ENCODE assay signal across 3 cellular contexts in genomic region chr1:169601096-169601881, GRCh38.
TF ChIP-seq lines count a peak whose summit lies in the region.

No MANE protein-coding gene starts in this region.

TF ChIP-seq in A549, 52 proteins besides CTCF, POLR2A, EP300 and RAD21:
- TF ChIP-seq KDM1A (IDR thresholded peaks at IDR 0.05; ENCODE audit: low read depth) (no peak), PBX3 (IDR thresholded peaks at IDR 0.05) (no peak), RARB (CRISPR knock-in tag; IDR thresholded peaks at IDR 0.05) (no peak), ZSCAN20 (CRISPR knock-in tag; IDR thresholded peaks at IDR 0.05) (no peak), MYC (IDR thresholded peaks at IDR 0.05; ENCODE audit: borderline replicate concordance, low read length) (no peak), EHF (CRISPR knock-in tag; IDR thresholded peaks at IDR 0.05) (no peak), HOXA7 (CRISPR knock-in tag; IDR thresholded peaks at IDR 0.05) (no peak), SMC3 (IDR thresholded peaks at IDR 0.05) (peak; percentile 61)
TF ChIP-seq in A549: peak in this region for 1.

TF ChIP-seq in GM12878, 131 proteins besides CTCF, POLR2A, EP300 and RAD21:
- TF ChIP-seq CREM (IDR thresholded peaks at IDR 0.05; ENCODE audit: low read depth) = no peak
- TF ChIP-seq NRF1 (conservative IDR thresholded peaks at IDR 0.05; ENCODE audit: low read depth, low read length) = no peak
- no peak for TF ChIP-seq IKZF2 (IDR thresholded peaks at IDR 0.05)
- TF ChIP-seq BRCA1 (IDR thresholded peaks at IDR 0.05; ENCODE audit: low read depth, low read length) = no peak
- TF ChIP-seq SMARCA5 (IDR thresholded peaks at IDR 0.05) = no peak
- TF ChIP-seq TARDBP (IDR thresholded peaks at IDR 0.05; ENCODE audit: borderline replicate concordance) = no peak
- TF ChIP-seq RELB (IDR thresholded peaks at IDR 0.05; ENCODE audit: low read depth) = 0 out of 2 replicates have a peak, but pooled peaks have one; percentile 19
- no peak for TF ChIP-seq CBX5 (IDR thresholded peaks at IDR 0.05; ENCODE audit: low read depth)
- no peak for TF ChIP-seq NR2F1 (conservative IDR thresholded peaks at IDR 0.05)
- no peak for TF ChIP-seq CEBPB (IDR thresholded peaks at IDR 0.05; ENCODE audit: borderline replicate concordance in 1 of 2, low read depth in 2 of 2, low read length in 2 of 2)
- 0 out of 2 replicates have a peak, but pooled peaks have one; percentile 39 for TF ChIP-seq FOXM1 (IDR thresholded peaks at IDR 0.05; ENCODE audit: low read depth, low read length)
- no peak for TF ChIP-seq CHD2 (IDR thresholded peaks at IDR 0.05; ENCODE audit: borderline replicate concordance, low read depth, low read length)
- TF ChIP-seq ZNF24 (IDR thresholded peaks at IDR 0.05) = peak; percentile 93
- TF ChIP-seq SMC3 (IDR thresholded peaks at IDR 0.05; ENCODE audit: borderline replicate concordance, low read length) = peak; percentile 85; the same call in 1 of the 2 replicates
- TF ChIP-seq SMAD1 (IDR thresholded peaks at IDR 0.05; ENCODE audit: low read depth, partially characterized antibody) = no peak
- no peak for TF ChIP-seq HDAC6 (IDR thresholded peaks at IDR 0.05; ENCODE audit: unreplicated experiment)
- no peak for TF ChIP-seq IRF5 (IDR thresholded peaks at IDR 0.05; ENCODE audit: borderline replicate concordance)
- TF ChIP-seq PBX3 (IDR thresholded peaks at IDR 0.05; ENCODE audit: insufficient replicate concordance, low read depth, low read length) = no peak
- peak; percentile 13; the same call in 1 of the 2 replicates for TF ChIP-seq ATF3 (IDR thresholded peaks at IDR 0.05; ENCODE audit: borderline replicate concordance, extremely low read depth, low read depth, low read length)
- TF ChIP-seq YBX1 (IDR thresholded peaks at IDR 0.05) = no peak
- no peak for TF ChIP-seq PRDM15 (CRISPR knock-in tag; IDR thresholded peaks at IDR 0.05)
- TF ChIP-seq NFYA (IDR thresholded peaks at IDR 0.05; ENCODE audit: borderline replicate concordance, low read depth, low read length) = no peak
- no peak for TF ChIP-seq HDAC2 (IDR thresholded peaks at IDR 0.05)
- TF ChIP-seq TBL1XR1 (IDR thresholded peaks at IDR 0.05; ENCODE audit: low read depth, low read length) = no peak
- no peak for TF ChIP-seq RFX5 (IDR thresholded peaks at IDR 0.05; ENCODE audit: low read depth, low read length)

TF ChIP-seq in liver, 16 proteins besides CTCF, POLR2A, EP300 and RAD21:
- no peak for TF ChIP-seq ATF3 (IDR thresholded peaks at IDR 0.05)
- no peak for TF ChIP-seq JUND (IDR thresholded peaks at IDR 0.05)
- TF ChIP-seq TAF1 (conservative IDR thresholded peaks at IDR 0.05) = no peak
- no peak for TF ChIP-seq FOXA1 (IDR thresholded peaks at IDR 0.05)
- TF ChIP-seq ZBTB33 (IDR thresholded peaks at IDR 0.05) = no peak
- TF ChIP-seq MAX (IDR thresholded peaks at IDR 0.05) = no peak
- no peak for TF ChIP-seq SP1 (IDR thresholded peaks at IDR 0.05)
- TF ChIP-seq RXRA (IDR thresholded peaks at IDR 0.05) = no peak
- TF ChIP-seq EGR1 (IDR thresholded peaks at IDR 0.05; ENCODE audit: low read depth in 2 of 2) = no peak
- TF ChIP-seq FOXA2 (IDR thresholded peaks at IDR 0.05) = no peak
- no peak for TF ChIP-seq YY1 (IDR thresholded peaks at IDR 0.05)
- TF ChIP-seq HNF4G (IDR thresholded peaks at IDR 0.05) = no peak
- TF ChIP-seq REST (IDR thresholded peaks at IDR 0.05) = no peak
- TF ChIP-seq GABPA (IDR thresholded peaks at IDR 0.05 in 1 of 2, conservative IDR thresholded peaks at IDR 0.05 in 1 of 2) = no peak
- no peak for TF ChIP-seq HNF4A (conservative IDR thresholded peaks at IDR 0.05)
- TF ChIP-seq NR2F2 (IDR thresholded peaks at IDR 0.05) = no peak
